9 cellular contexts compared by ENCODE assay signal in genomic region chr11:95337175-95337957, GRCh38.
A peak's percentile ranks its signal among the peaks of the same experiment; 100 is the strongest.
DNase-seq lines count a peak whose midpoint lies in the region; ATAC-seq lines count a peak whose summit lies in the region.
"Had no signal": no experiment of that assay in that cellular context is flagged by ENCODE, and none has a peak within 500 bp of the region (broad histone marks: within the 10 kb centered on the region; RNA-seq: fewer than 3 reads in every experiment).

No MANE protein-coding gene starts in this region.

- no peak overlapping the region for H3K27ac Mint-ChIP-seq in activated CD4-positive, alpha-beta memory T cell treated with anti-CD3 and anti-CD28 coated beads, Interleukin-2, amount 10 ng/mL, durations not matched to agents 7 days and 5 days
- H3K27ac Mint-ChIP-seq in naive thymus-derived CD4-positive, alpha-beta T cell = no peak overlapping the region
- H3K27ac Mint-ChIP-seq: IgD-negative memory B cell had no signal

- intact Hi-C loops in naive thymus-derived CD4-positive, alpha-beta T cell (cut with micrococcal nuclease) = loop anchor here (1.0 to 5.0 kb wide), 4 partner anchors 85 to 367 kb away; partner anchors contain the start of gene SESN3 (in 1 of the 2)

- H3K4me3 ChIP-seq in HUES6 (ENCODE audit: low read depth, low read length) = no peak overlapping the region
- peak overlapping the region; percentile 36 for H3K4me3 ChIP-seq in naive thymus-derived CD4-positive, alpha-beta T cell (ENCODE audit: low read length)

- CTCF ChIA-PET in activated CD4-positive, alpha-beta memory T cell treated with anti-CD3 and anti-CD28 coated beads, Interleukin-2, amount 10 ng/mL, durations not matched to agents 7 days and 5 days (lab: Charles Lee) = interaction anchor here (0.6 to 1.4 kb wide), 4 partner anchors 24 to 791 kb away, joined by 3 read pairs; no protein-coding TSS in a partner anchor
- CTCF ChIA-PET in naive thymus-derived CD4-positive, alpha-beta T cell (lab: Charles Lee) = interaction anchor here (0.9 to 1.1 kb wide), 2 partner anchors 245 to 368 kb away, joined by 3 read pairs; no protein-coding TSS in a partner anchor

- H3K9me3 Mint-ChIP-seq in activated CD4-positive, alpha-beta memory T cell treated with anti-CD3 and anti-CD28 coated beads, Interleukin-2, amount 10 ng/mL, durations not matched to agents 7 days and 5 days = no peaks in the 10 kb centered on the region
- H3K9me3 Mint-ChIP-seq in naive thymus-derived CD4-positive, alpha-beta T cell = no peaks in the 10 kb centered on the region
- H3K9me3 Mint-ChIP-seq: IgD-negative memory B cell had no signal

- POLR2A ChIA-PET in activated CD4-positive, alpha-beta memory T cell treated with anti-CD3 and anti-CD28 coated beads, Interleukin-2, amount 10 ng/mL, durations not matched to agents 7 days and 5 days (lab: Charles Lee) = interaction anchor here (0.8 to 1.8 kb wide), 4 partner anchors 105 to 271 kb away, joined by 3 to 6 read pairs (median 3); partner anchors contain the start of genes SESN3 and SRSF8
- POLR2A ChIA-PET in naive thymus-derived CD4-positive, alpha-beta T cell (lab: Charles Lee) = interaction anchor here (0.7 to 3.4 kb wide), 6 partner anchors 9 to 105 kb away, joined by 3 to 15 read pairs (median 4); partner anchors contain the start of gene SESN3

- H3K27ac ChIP-seq in HUES6 (ENCODE audit: low read depth, low read length) (0 out of 2 replicates have a peak overlapping the region, but pooled peaks have one; percentile 3), temporal lobe (ENCODE audit: low read depth, low read length) (peak overlapping the region; percentile 66)
- peak overlapping the region; percentile 59 for H3K27ac ChIP-seq in naive thymus-derived CD4-positive, alpha-beta T cell (ENCODE audit: low read depth, low read length)

- ATAC-seq in GM21390 (IDR thresholded peaks at IDR 0.05; ENCODE audit: unreplicated experiment) (peak; percentile 87), esophagus mucosa (peak; percentile 89)
- peak; percentile 69 for ATAC-seq in naive thymus-derived CD4-positive, alpha-beta T cell

- peak; percentile 97 for DNase-seq in DMS 273 (lab: John Stamatoyannopoulos, UW; ENCODE audit: unreplicated experiment)
- DNase-seq in activated CD4-positive, alpha-beta memory T cell treated with anti-CD3 and anti-CD28 coated beads, Interleukin-2, amount 10 ng/mL, durations not matched to agents 7 days and 5 days = peak; percentile 41
- peak; percentile 12 to 55 (median 39) for DNase-seq in naive thymus-derived CD4-positive, alpha-beta T cell
- DNase-seq in GOT3 (lab: John Stamatoyannopoulos, UW) = no peak

- no peaks in the 10 kb centered on the region for H3K9me3 ChIP-seq in HUES6 (ENCODE audit: control insufficient read depth, insufficient read depth, low read depth, low read length)
- H3K9me3 ChIP-seq in naive thymus-derived CD4-positive, alpha-beta T cell (ENCODE audit: control insufficient read depth in 2 of 3, low read length in 3 of 3) = no peaks in the 10 kb centered on the region

- H3K4me1 Mint-ChIP-seq in activated CD4-positive, alpha-beta memory T cell treated with anti-CD3 and anti-CD28 coated beads, Interleukin-2, amount 10 ng/mL, durations not matched to agents 7 days and 5 days = no peaks in the 10 kb centered on the region
- peaks cover 0 to 12% (median under 1%) of the 10 kb centered on the region in 7 donors for H3K4me1 Mint-ChIP-seq in naive thymus-derived CD4-positive, alpha-beta T cell

- no peaks in the 10 kb centered on the region for H3K27me3 ChIP-seq in HUES6 (ENCODE audit: control insufficient read depth, insufficient read depth, low read length)
- H3K27me3 ChIP-seq in naive thymus-derived CD4-positive, alpha-beta T cell (ENCODE audit: control insufficient read depth in 2 of 2, insufficient read depth in 2 of 2, low read length in 2 of 2) = no peaks in the 10 kb centered on the region

- H3K27me3 Mint-ChIP-seq in activated CD4-positive, alpha-beta memory T cell treated with anti-CD3 and anti-CD28 coated beads, Interleukin-2, amount 10 ng/mL, durations not matched to agents 7 days and 5 days = peaks cover 7% of the 10 kb centered on the region
- H3K27me3 Mint-ChIP-seq in naive thymus-derived CD4-positive, alpha-beta T cell = no peaks in the 10 kb centered on the region
- H3K27me3 Mint-ChIP-seq: IgD-negative memory B cell had no signal

- no peaks in the 10 kb centered on the region for H3K36me3 Mint-ChIP-seq in activated CD4-positive, alpha-beta memory T cell treated with anti-CD3 and anti-CD28 coated beads, Interleukin-2, amount 10 ng/mL, durations not matched to agents 7 days and 5 days (ENCODE audit: low read depth)
- peaks cover 0 to 2% (median 0%) of the 10 kb centered on the region in 5 donors for H3K36me3 Mint-ChIP-seq in naive thymus-derived CD4-positive, alpha-beta T cell

- H3K4me3 Mint-ChIP-seq in activated CD4-positive, alpha-beta memory T cell treated with anti-CD3 and anti-CD28 coated beads, Interleukin-2, amount 10 ng/mL, durations not matched to agents 7 days and 5 days = no peak overlapping the region
- no peak overlapping the region for H3K4me3 Mint-ChIP-seq in naive thymus-derived CD4-positive, alpha-beta T cell

- H3K4me1 ChIP-seq in HUES6 (ENCODE audit: control insufficient read depth, insufficient read depth, low read length) = peaks cover 46% of the 10 kb centered on the region
- H3K4me1 ChIP-seq in naive thymus-derived CD4-positive, alpha-beta T cell (ENCODE audit: control insufficient read depth in 2 of 2, insufficient read depth in 2 of 2, low read length in 2 of 2) = peaks cover 4 to 20% of the 10 kb centered on the region in 2 donors

- peak overlapping the region; percentile 28 for H3K9ac ChIP-seq in HUES6 (ENCODE audit: low read length)

- no peaks in the 10 kb centered on the region for H3K36me3 ChIP-seq in HUES6 (ENCODE audit: control insufficient read depth, insufficient read depth, low read length)
- H3K36me3 ChIP-seq in naive thymus-derived CD4-positive, alpha-beta T cell (ENCODE audit: control insufficient read depth in 2 of 3, insufficient read depth in 3 of 3, low read length in 3 of 3) = no peaks in the 10 kb centered on the region

Comparison
In these comparisons a context has a peak if more than half of its experiments do, and no peak if none do; other contexts are left out.
1. H3K27ac ChIP-seq: peak in every context shown above with its lines; median percentile 66 in temporal lobe; 59 in naive thymus-derived CD4-positive, alpha-beta T cell; 3 in HUES6.